Comparison of ENCODE assay signal across 8 cellular contexts in the genomic region with DNA sequence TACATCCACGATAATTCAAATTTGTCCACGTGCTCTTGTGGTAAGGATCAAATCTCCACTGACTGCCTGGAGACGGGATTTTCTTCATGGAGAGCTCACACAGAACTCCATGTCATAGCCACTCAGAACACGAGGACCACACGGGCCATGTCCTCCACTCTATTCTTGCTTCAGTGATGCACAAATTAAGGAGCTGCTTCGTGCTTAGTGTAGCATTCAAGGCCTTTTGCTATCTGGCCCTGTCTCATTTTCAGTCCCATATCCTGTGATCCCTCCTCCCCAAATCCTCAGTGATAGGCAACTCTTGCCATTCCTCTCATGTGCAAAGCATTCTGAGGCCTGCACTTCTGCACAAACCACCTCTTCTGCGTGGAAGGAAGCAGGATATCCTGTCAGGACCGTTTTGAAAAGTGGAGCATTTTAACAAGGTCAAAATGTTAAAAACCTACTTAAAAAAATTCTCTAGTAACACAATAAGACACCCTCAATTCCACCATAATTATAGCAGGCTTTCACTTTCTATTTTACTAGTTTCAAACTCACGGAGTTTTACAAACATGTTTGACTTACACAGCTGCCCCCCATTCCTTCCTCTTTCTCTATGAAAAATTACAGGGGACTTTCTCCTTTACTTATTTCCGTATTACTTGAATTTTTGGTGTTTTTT. TPM values are rescaled to one million over a fixed set of nuclear protein-coding genes. Genes with fewer than 3 reads are reported as not detected.
A peak's percentile ranks its signal among the peaks of the same experiment; 100 is the strongest.
DNase-seq lines count a peak whose midpoint lies in the region; ATAC-seq and TF ChIP-seq lines count a peak whose summit lies in the region.

No MANE protein-coding gene starts in this region.

- no peak for TF ChIP-seq CTCF in esophagus muscularis mucosa (IDR thresholded peaks at IDR 0.05)

- intact Hi-C loops in esophagus muscularis mucosa (cut with DNase I): no loop called here

- no peaks in the 10 kb centered on the region for H3K9me3 ChIP-seq in esophagus muscularis mucosa

- WGBS in esophagus muscularis mucosa: 69% methylated on average over 10 of the region's 10 CpGs
- WGBS in urinary bladder: 59% methylated on average over 10 of the region's 10 CpGs

- no peak for TF ChIP-seq POLR2A in esophagus muscularis mucosa (IDR thresholded peaks at IDR 0.05; ENCODE audit: low read depth)

- TF ChIP-seq EP300 in esophagus muscularis mucosa (IDR thresholded peaks at IDR 0.05): no peak

- H3K4me3 ChIP-seq in esophagus muscularis mucosa (no peak overlapping the region), urinary bladder (ENCODE audit: low read depth, low read length) (peak overlapping the region; percentile 10)

- H3K36me3 ChIP-seq in esophagus muscularis mucosa (peaks cover 0 to 41% (median 13%) of the 10 kb centered on the region in 4 donors), urinary bladder (ENCODE audit: insufficient read depth) (no peaks in the 10 kb centered on the region)

- ATAC-seq in GM18499 (IDR thresholded peaks at IDR 0.05; ENCODE audit: insufficient read depth, unreplicated experiment) (peak; percentile 44), GM21723 (IDR thresholded peaks at IDR 0.05; ENCODE audit: unreplicated experiment) (peak; percentile 60)

- H3K27me3 ChIP-seq in esophagus muscularis mucosa: no peaks in the 10 kb centered on the region

- H3K27ac ChIP-seq in esophagus muscularis mucosa (replicated peaks in 1 of 4) (peak overlapping the region; percentile 24 to 65 (median 42)), urinary bladder (ENCODE audit: low read depth) (peak overlapping the region; percentile 91)

- H3K4me1 ChIP-seq in esophagus muscularis mucosa (peaks cover 4 to 21% (median 9%) of the 10 kb centered on the region in 4 donors), urinary bladder (ENCODE audit: insufficient read depth) (peaks cover 2% of the 10 kb centered on the region)

- DNase-seq in MV-4-11 (lab: John Stamatoyannopoulos, UW) (peak; percentile 72), esophagus muscularis mucosa (ENCODE audit: extremely low spot score) (peak; percentile 55), cerebellar nuclear complex (lab: John Stamatoyannopoulos, UW) (no peak), NCI-H69 (lab: John Stamatoyannopoulos, UW) (no peak), globus pallidus (ENCODE audit: low spot score) (no peak)

RNA-seq across cellular contexts. Expression of gene ST3GAL5, which starts 35.2 kb away (rescaled TPM):
- total RNA-seq in esophagus muscularis mucosa: 10 to 100 TPM; 11.3 to 21.6 (median 19.4) TPM
- total RNA-seq in urinary bladder: 59.4 TPM
- 31.1 TPM for polyA plus RNA-seq in urinary bladder

Comparison
In these comparisons a context has a peak if more than half of its experiments do, and no peak if none do; other contexts are left out.
1. DNase-seq: peak in MV-4-11 (single experiment) and esophagus muscularis mucosa (single experiment); none in cerebellar nuclear complex (0 of 2), NCI-H69 (single experiment) and globus pallidus (single experiment).